ENCODE assay signal across 14 cellular contexts in the genomic region with DNA sequence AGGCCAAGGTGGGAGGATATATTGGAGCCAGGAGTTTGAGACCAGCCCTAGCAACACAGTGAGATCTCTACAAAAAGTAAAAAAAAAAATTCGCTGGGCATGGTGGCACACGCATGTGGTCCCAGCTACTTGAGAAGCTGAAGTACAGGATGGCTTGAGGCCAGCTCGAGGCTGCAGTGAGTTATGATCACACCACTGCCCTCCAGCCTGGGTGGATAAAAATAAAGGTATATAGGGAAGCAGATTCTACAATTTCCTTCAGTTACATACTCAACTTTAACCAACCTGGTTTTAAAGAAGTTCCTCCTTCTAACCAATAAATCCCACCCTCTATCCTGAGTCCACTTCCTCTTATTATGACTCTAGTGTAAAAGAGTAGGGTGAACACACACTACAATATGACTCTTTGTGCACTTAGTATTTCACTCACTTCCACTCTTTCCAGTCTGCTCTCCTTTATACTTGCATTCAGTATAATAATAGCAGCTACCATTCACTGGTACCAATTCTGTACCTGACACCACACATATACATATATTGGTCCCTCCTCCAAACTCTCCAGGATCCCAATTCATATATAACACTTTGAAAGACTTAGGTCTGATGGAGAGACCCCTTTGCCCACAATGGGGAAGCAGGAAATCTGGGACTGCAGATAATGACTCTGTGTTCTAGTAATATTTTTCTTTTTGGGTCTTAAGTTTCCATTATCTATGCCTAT. TPM values are rescaled to one million over a fixed set of nuclear protein-coding genes. Genes with fewer than 3 reads are reported as not detected.
DNase-seq lines count a peak whose midpoint lies in the region; ATAC-seq and TF ChIP-seq lines count a peak whose summit lies in the region.
"Had no signal": no experiment of that assay in that cellular context is flagged by ENCODE, and none has a peak within 500 bp of the region (broad histone marks: within the 10 kb centered on the region; RNA-seq: fewer than 3 reads in every experiment).

No MANE protein-coding gene starts in this region.

- TF ChIP-seq CTCF in colonic mucosa (IDR thresholded peaks at IDR 0.05) (no peak), GM10266 (IDR thresholded peaks at IDR 0.05; ENCODE audit: control insufficient read depth, insufficient read depth, low read depth, missing control alignments) (no peak)

- no peak for DNase-seq in T-helper 2 cell treated with Interferon-gamma antibody and Interleukin-4, amounts not matched to agents 5 μg/mL and 100 μg/mL, for 36 hours (ENCODE audit: low spot score)
- DNase-seq in T-helper 2 cell (no peak), NT2/D1 (ENCODE audit: low read depth, low spot score) (no peak), colonic mucosa (no peak), kidney tubule cell (ENCODE audit: low spot score) (no peak), left lobe of liver (ENCODE audit: low spot score) (no peak), GM10266 (ENCODE audit: extremely low spot score) (no peak)
- DNase-seq: activated naive CD4-positive, alpha-beta T cell treated with anti-CD3 and anti-CD28 coated beads, Interleukin-2, amount 10 ng/mL, durations not matched to agents 7 days and 5 days; kidney glomerular epithelial cell; NCI-H187; sigmoid colon had no signal

- H3K4me1 Mint-ChIP-seq in T-helper 2 cell treated with Interferon-gamma antibody and Interleukin-4, amounts not matched to agents 5 μg/mL and 100 μg/mL, for 36 hours (ENCODE audit: low read depth) = peaks cover 28% of the 10 kb centered on the region

- H3K9me3 Mint-ChIP-seq in T-helper 2 cell treated with Interferon-gamma antibody and Interleukin-4, amounts not matched to agents 5 μg/mL and 100 μg/mL, for 36 hours = no peaks in the 10 kb centered on the region
- H3K9me3 Mint-ChIP-seq: activated naive CD4-positive, alpha-beta T cell treated with anti-CD3 and anti-CD28 coated beads, Interleukin-2, amount 10 ng/mL, durations not matched to agents 7 days and 5 days had no signal

- H3K36me3 ChIP-seq in NT2/D1 (ENCODE audit: insufficient read depth, insufficient read length, low read length) = peaks cover 57% of the 10 kb centered on the region
- no peaks in the 10 kb centered on the region for H3K36me3 ChIP-seq in colonic mucosa
- peaks cover 33% of the 10 kb centered on the region for H3K36me3 ChIP-seq in skeletal muscle satellite cell (ENCODE audit: insufficient read depth, low read length)

- no peak for ATAC-seq in left lobe of liver

- H3K36me3 Mint-ChIP-seq in T-helper 2 cell treated with Interferon-gamma antibody and Interleukin-4, amounts not matched to agents 5 μg/mL and 100 μg/mL, for 36 hours (ENCODE audit: low read depth) = peaks cover 23% of the 10 kb centered on the region

- H3K4me2 ChIP-seq in skeletal muscle satellite cell (ENCODE audit: low read length) = peak overlapping the region; percentile 97

- H3K4me3 ChIP-seq in NT2/D1 (ENCODE audit: insufficient read length, low read depth) = peak overlapping the region; percentile 98
- no peak overlapping the region for H3K4me3 ChIP-seq in colonic mucosa
- H3K4me3 ChIP-seq in skeletal muscle satellite cell (ENCODE audit: low read length) = no peak overlapping the region

- peaks cover 7% of the 10 kb centered on the region for H3K27me3 Mint-ChIP-seq in T-helper 2 cell treated with Interferon-gamma antibody and Interleukin-4, amounts not matched to agents 5 μg/mL and 100 μg/mL, for 36 hours (ENCODE audit: low read depth)

- peak overlapping the region; percentile 88 for H3K27ac ChIP-seq in colonic mucosa
- H3K27ac ChIP-seq: SK-N-MC had no signal

- H3K27me3 ChIP-seq in NT2/D1 (ENCODE audit: insufficient read depth, insufficient read length) (no peaks in the 10 kb centered on the region), colonic mucosa (no peaks in the 10 kb centered on the region), skeletal muscle satellite cell (ENCODE audit: control insufficient read depth, insufficient read depth, low read length) (no peaks in the 10 kb centered on the region)
- H3K27me3 ChIP-seq: sigmoid colon had no signal

- H3K9ac ChIP-seq in NT2/D1 (ENCODE audit: insufficient read length, low read depth) (no peak overlapping the region), colonic mucosa (ENCODE audit: low read depth in 2 of 2, low read length in 2 of 2) (no peak overlapping the region), skeletal muscle satellite cell (ENCODE audit: low read depth, low read length) (no peak overlapping the region)

- H3K27ac Mint-ChIP-seq in T-helper 2 cell treated with Interferon-gamma antibody and Interleukin-4, amounts not matched to agents 5 μg/mL and 100 μg/mL, for 36 hours = no peak overlapping the region
- H3K27ac Mint-ChIP-seq: activated naive CD4-positive, alpha-beta T cell treated with anti-CD3 and anti-CD28 coated beads, Interleukin-2, amount 10 ng/mL, durations not matched to agents 7 days and 5 days had no signal

- intact Hi-C loops in colonic mucosa (cut with DNase I) = no loop called here

- H3K4me3 Mint-ChIP-seq in T-helper 2 cell treated with Interferon-gamma antibody and Interleukin-4, amounts not matched to agents 5 μg/mL and 100 μg/mL, for 36 hours = peak overlapping the region; percentile 92

- H3K4me1 ChIP-seq in NT2/D1 (ENCODE audit: insufficient read depth, insufficient read length) (peaks cover 6% of the 10 kb centered on the region), colonic mucosa (peaks cover 7% of the 10 kb centered on the region), skeletal muscle satellite cell (ENCODE audit: control insufficient read depth, insufficient read depth, low read length) (peaks cover 15% of the 10 kb centered on the region)

- H3K9me3 ChIP-seq in NT2/D1 (ENCODE audit: insufficient read depth, low read length) (no peaks in the 10 kb centered on the region), colonic mucosa (no peaks in the 10 kb centered on the region), skeletal muscle satellite cell (replicated peaks; ENCODE audit: low read length) (no peaks in the 10 kb centered on the region)
- H3K9me3 ChIP-seq: sigmoid colon had no signal

RNA-seq across cellular contexts. Expression of gene ARF3, which starts 2.3 kb away (rescaled TPM):
- total RNA-seq in colonic mucosa (100 to 1,000 TPM; 255 to 261 TPM), left lobe of liver (47.4 TPM)
- total RNA-seq in skeletal muscle satellite cell (2012; rRNA removed) = 48.9 and 50.7 TPM in 2 replicates

RNA-seq across cellular contexts. Expression of gene WNT10B, which starts 16.6 kb away (rescaled TPM):
- under 1 TPM; 0.24 to 0.47 TPM for total RNA-seq in colonic mucosa
- 0.25 and 0.44 TPM in 2 replicates for total RNA-seq in skeletal muscle satellite cell (2012; rRNA removed)
- total RNA-seq in left lobe of liver = not detected

RNA-seq across cellular contexts. Expression of gene WNT1, which starts 23.2 kb away (rescaled TPM):
- not detected for total RNA-seq in colonic mucosa
- total RNA-seq in skeletal muscle satellite cell (2012; rRNA removed) = not detected in 2 replicates
- not detected for total RNA-seq in left lobe of liver
- total RNA-seq: A673, sigmoid colon had no signal

RNA-seq across cellular contexts. Expression of gene FKBP11, which starts 29.6 kb away (rescaled TPM):
- total RNA-seq in colonic mucosa = 10 to 100 TPM; 33.7 to 47.4 TPM
- 30.8 and 31.4 TPM in 2 replicates for total RNA-seq in skeletal muscle satellite cell (2012; rRNA removed)
- 45.0 TPM for total RNA-seq in left lobe of liver

RNA-seq across cellular contexts. Expression of gene DDN, which starts 44.2 kb away (rescaled TPM):
- under 1 TPM; 0.17 to 0.21 TPM for total RNA-seq in colonic mucosa
- total RNA-seq in skeletal muscle satellite cell (2012; rRNA removed) = 0.22 and 0.25 TPM in 2 replicates
- total RNA-seq in left lobe of liver = not detected
